Comparison of ENCODE assay signal across 16 cellular contexts in the genomic region with DNA sequence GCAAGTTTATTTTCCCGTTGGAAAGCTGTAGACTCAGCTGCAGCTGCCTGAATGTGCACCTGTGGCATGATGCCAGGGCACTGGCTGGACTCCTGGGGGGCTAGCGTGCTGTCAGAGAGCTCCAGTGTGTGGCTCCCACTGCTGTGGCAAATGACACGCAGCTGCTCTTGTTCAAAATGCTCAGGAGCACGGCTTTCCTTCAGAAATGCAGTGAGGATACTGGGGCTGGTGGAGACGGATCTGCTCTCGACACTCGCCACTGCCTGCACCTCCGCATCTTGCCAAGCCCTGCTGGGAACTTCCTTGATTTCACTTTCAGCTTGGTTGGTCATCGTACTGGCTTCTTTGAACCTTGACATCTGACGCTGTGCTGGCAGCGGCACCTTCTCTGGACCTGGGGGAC. TPM values are rescaled to one million over a fixed set of nuclear protein-coding genes. Genes with fewer than 3 reads are reported as not detected.
DNase-seq lines count a peak whose midpoint lies in the region; ATAC-seq and TF ChIP-seq lines count a peak whose summit lies in the region.
"Had no signal": no experiment of that assay in that cellular context is flagged by ENCODE, and none has a peak within 500 bp of the region (broad histone marks: within the 10 kb centered on the region; RNA-seq: fewer than 3 reads in every experiment).

No MANE protein-coding gene starts in this region.

- H3K27ac ChIP-seq in spleen, result no peak overlapping the region
- H3K27ac ChIP-seq: tibial nerve had no signal

- POLR2A ChIA-PET in activated CD4-positive, alpha-beta T cell treated with anti-CD3 and anti-CD28 coated beads, Interleukin-2, amount 10 ng/mL, durations not matched to agents 7 days and 5 days (lab: Charles Lee), result no interaction called here

- peaks cover 2% of the 10 kb centered on the region for H3K4me1 ChIP-seq in skeletal muscle satellite cell (ENCODE audit: control insufficient read depth, insufficient read depth, low read length)
- H3K4me1 ChIP-seq in spleen, result peaks cover 0 to 10% (median 6%) of the 10 kb centered on the region in 6 donors
- H3K4me1 ChIP-seq: tibial nerve had no signal

- H3K9me3 Mint-ChIP-seq in activated CD4-positive, alpha-beta T cell treated with anti-CD3 and anti-CD28 coated beads, Interleukin-2, amount 10 ng/mL, durations not matched to agents 7 days and 5 days, result no peaks in the 10 kb centered on the region
- H3K9me3 Mint-ChIP-seq: immature natural killer cell had no signal

- no peak for ATAC-seq in T-helper 17 cell
- ATAC-seq in HG02623 (IDR thresholded peaks at IDR 0.05; ENCODE audit: unreplicated experiment), result no peak
- ATAC-seq: Right ventricle myocardium inferior had no signal

- no peak for DNase-seq in activated CD4-positive, alpha-beta T cell treated with anti-CD3 and anti-CD28 coated beads, Interleukin-2, amount 10 ng/mL, durations not matched to agents 7 days and 5 days
- DNase-seq in activated CD4-positive, alpha-beta T cell treated with anti-CD3 and anti-CD28 coated beads, Interleukin-2, amount 50 U/mL, for 48 hours, result no peak
- peak; percentile 90 for DNase-seq in NCI-H2081 treated with DMSO at 0.1 percent for 48 hours (lab: John Stamatoyannopoulos, UW)
- no peak for DNase-seq in T-helper 17 cell
- no peak for DNase-seq in spleen
- no peak for DNase-seq in globus pallidus (ENCODE audit: low spot score)
- DNase-seq: ACHN; activated CD4-positive, alpha-beta T cell treated with anti-CD3 and anti-CD28 coated beads, Interleukin-2, amount 50 U/mL, for 4 hours; foreskin melanocyte; immature natural killer cell; midbrain; T-helper 9 cell had no signal

- H3K4me2 ChIP-seq in skeletal muscle satellite cell (ENCODE audit: low read length), result peak overlapping the region; percentile 64

- H3K27me3 ChIP-seq in skeletal muscle satellite cell (ENCODE audit: control insufficient read depth, insufficient read depth, low read length), result peaks cover 5% of the 10 kb centered on the region
- no peaks in the 10 kb centered on the region for H3K27me3 ChIP-seq in spleen (replicated peaks in 1 of 7)
- H3K27me3 ChIP-seq: tibial nerve had no signal

- TF ChIP-seq POLR2A in spleen (IDR thresholded peaks at IDR 0.05), result no peak

- peaks cover 60% of the 10 kb centered on the region for H3K36me3 Mint-ChIP-seq in activated CD4-positive, alpha-beta T cell treated with anti-CD3 and anti-CD28 coated beads, Interleukin-2, amount 10 ng/mL, durations not matched to agents 7 days and 5 days (ENCODE audit: low read depth)
- H3K36me3 Mint-ChIP-seq in T-helper 17 cell (ENCODE audit: low read depth), result peaks cover 7% of the 10 kb centered on the region

- intact Hi-C loops in spleen (cut with DNase I; ENCODE audit: low total_unique reads), result no loop called here

- no peak for TF ChIP-seq CTCF in spleen (IDR thresholded peaks at IDR 0.05 in 8 of 11, conservative IDR thresholded peaks at IDR 0.05 in 3 of 11)

- 88 to 93% (median 91%) methylated on average over 9 to 11 of the region's 11 CpGs for WGBS in spleen, 5 donors

- H3K36me3 ChIP-seq in skeletal muscle satellite cell (ENCODE audit: insufficient read depth, low read length) (no peaks in the 10 kb centered on the region), spleen (peaks cover 0 to 27% (median 11%) of the 10 kb centered on the region in 6 donors)
- H3K36me3 ChIP-seq: tibial nerve had no signal

- peaks cover 54% of the 10 kb centered on the region for H3K4me1 Mint-ChIP-seq in activated CD4-positive, alpha-beta T cell treated with anti-CD3 and anti-CD28 coated beads, Interleukin-2, amount 10 ng/mL, durations not matched to agents 7 days and 5 days
- peaks cover 44% of the 10 kb centered on the region for H3K4me1 Mint-ChIP-seq in T-helper 17 cell

- CTCF ChIA-PET in activated CD4-positive, alpha-beta T cell treated with anti-CD3 and anti-CD28 coated beads, Interleukin-2, amount 10 ng/mL, durations not matched to agents 7 days and 5 days (lab: Charles Lee), result interaction anchor here (0.8 to 2.0 kb wide), 3 partner anchors 15 to 30 kb away, joined by 3 to 7 read pairs (median 6); no protein-coding TSS in a partner anchor

- no peak overlapping the region for H3K4me3 Mint-ChIP-seq in activated CD4-positive, alpha-beta T cell treated with anti-CD3 and anti-CD28 coated beads, Interleukin-2, amount 10 ng/mL, durations not matched to agents 7 days and 5 days
- no peak overlapping the region for H3K4me3 Mint-ChIP-seq in T-helper 17 cell
- H3K4me3 Mint-ChIP-seq: immature natural killer cell had no signal

- H3K4me3 ChIP-seq in skeletal muscle satellite cell (ENCODE audit: low read length) (peak overlapping the region; percentile 30), spleen (no peak overlapping the region)
- H3K4me3 ChIP-seq: tibial nerve had no signal

- H3K27me3 Mint-ChIP-seq in activated CD4-positive, alpha-beta T cell treated with anti-CD3 and anti-CD28 coated beads, Interleukin-2, amount 10 ng/mL, durations not matched to agents 7 days and 5 days, result no peaks in the 10 kb centered on the region
- no peaks in the 10 kb centered on the region for H3K27me3 Mint-ChIP-seq in T-helper 17 cell

- no peak overlapping the region for H3K9ac ChIP-seq in skeletal muscle satellite cell (ENCODE audit: low read depth, low read length)

- H3K9me3 ChIP-seq in T-helper 17 cell (ENCODE audit: control insufficient read depth, low read length, poor library complexity, severe bottlenecking), result no peaks in the 10 kb centered on the region
- no peaks in the 10 kb centered on the region for H3K9me3 ChIP-seq in skeletal muscle satellite cell (replicated peaks; ENCODE audit: low read length)
- no peaks in the 10 kb centered on the region for H3K9me3 ChIP-seq in spleen
- H3K9me3 ChIP-seq: tibial nerve had no signal

- H3K27ac Mint-ChIP-seq in activated CD4-positive, alpha-beta T cell treated with anti-CD3 and anti-CD28 coated beads, Interleukin-2, amount 10 ng/mL, durations not matched to agents 7 days and 5 days, result peak overlapping the region; percentile 36
- peak overlapping the region; percentile 98 for H3K27ac Mint-ChIP-seq in T-helper 17 cell

RNA-seq across cellular contexts. Expression of gene GPRIN3, which starts 58.7 kb away (rescaled TPM):
- total RNA-seq in activated CD4-positive, alpha-beta T cell treated with anti-CD3 and anti-CD28 coated beads, Interleukin-2, amount 10 ng/mL, durations not matched to agents 7 days and 5 days, result 10 to 100 TPM; 51.1 to 57.4 TPM
- total RNA-seq in T-helper 17 cell (10 to 100 TPM; 88.5 to 89.7 TPM), spleen (10 to 100 TPM; 22.9 to 40.2 (median 29.5) TPM)
- total RNA-seq in skeletal muscle satellite cell (2012; rRNA removed), result under 0.01 TPM in 2 replicates
- polyA plus RNA-seq in spleen, result 1 to 10 TPM; 1.6 to 2.2 (median 2.0) TPM
